ENCODE assay signal across 10 cellular contexts in genomic region chr1:41678141-41678878, GRCh38.
DNase-seq lines count a peak whose midpoint lies in the region; TF ChIP-seq lines count a peak whose summit lies in the region.
"Had no signal": no experiment of that assay in that cellular context is flagged by ENCODE, and none has a peak within 500 bp of the region (broad histone marks: within the 10 kb centered on the region; RNA-seq: fewer than 3 reads in every experiment).

No MANE protein-coding gene starts in this region.

- no peaks in the 10 kb centered on the region for H3K9me3 Mint-ChIP-seq in activated CD4-positive, alpha-beta memory T cell treated with anti-CD3 and anti-CD28 coated beads, Interleukin-2, amount 10 ng/mL, durations not matched to agents 7 days and 5 days

- no peaks in the 10 kb centered on the region for H3K36me3 ChIP-seq in BLaER1 treated with 17β-estradiol and CSF1 and Interleukin-3, amounts not matched to agents 10 nM and 100 nM
- no peaks in the 10 kb centered on the region for H3K36me3 ChIP-seq in mesodermal cell (ENCODE audit: control insufficient read depth, insufficient read depth, low read length)
- H3K36me3 ChIP-seq in vagina = no peaks in the 10 kb centered on the region
- H3K36me3 ChIP-seq: esophagus muscularis mucosa, Peyer's patch had no signal

- in situ Hi-C loops in ACHN (cut with HindIII; ENCODE audit: low pct_ligation_motif_present, low pct_unique_long_range_greater_than_20kb, low sequenced_read_pairs) = no loop called here

- H3K27ac ChIP-seq in BLaER1 treated with 17β-estradiol and CSF1 and Interleukin-3, amounts not matched to agents 10 nM and 100 nM = peak overlapping the region in 10 of 11 experiments; percentile 5 to 71 (median 58); a peak in 17 of 22 replicates
- H3K27ac ChIP-seq in mesodermal cell (ENCODE audit: low read depth, low read length, severe bottlenecking) (peak overlapping the region; percentile 30), vagina (no peak overlapping the region)

- peak overlapping the region; percentile 14 for H3K4me3 Mint-ChIP-seq in activated CD4-positive, alpha-beta memory T cell treated with anti-CD3 and anti-CD28 coated beads, Interleukin-2, amount 10 ng/mL, durations not matched to agents 7 days and 5 days

- TF ChIP-seq CTCF in HFF-Myc (IDR thresholded peaks at IDR 0.05; ENCODE audit: low read depth, low read length, missing control alignments) (no peak), vagina (IDR thresholded peaks at IDR 0.05) (no peak)

- DNase-seq in HFF-Myc (ENCODE audit: extremely low read depth, low read depth) (peak; percentile 49), NCI-H128 (lab: John Stamatoyannopoulos, UW; ENCODE audit: unreplicated experiment) (no peak), ACHN (no peak), vagina (ENCODE audit: extremely low spot score in 2 of 2) (no peak), amygdala (lab: John Stamatoyannopoulos, UW) (no peak)
- peak; percentile 58 for DNase-seq in activated CD4-positive, alpha-beta memory T cell treated with anti-CD3 and anti-CD28 coated beads, Interleukin-2, amount 10 ng/mL, durations not matched to agents 7 days and 5 days

- no peaks in the 10 kb centered on the region for H3K27me3 ChIP-seq in BLaER1 treated with 17β-estradiol and CSF1 and Interleukin-3, amounts not matched to agents 10 nM and 100 nM
- no peaks in the 10 kb centered on the region for H3K27me3 ChIP-seq in vagina
- H3K27me3 ChIP-seq: esophagus muscularis mucosa, Peyer's patch had no signal

- CTCF ChIA-PET in activated CD4-positive, alpha-beta memory T cell treated with anti-CD3 and anti-CD28 coated beads, Interleukin-2, amount 10 ng/mL, durations not matched to agents 7 days and 5 days (lab: Charles Lee) = no interaction called here

- WGBS in mesodermal cell (ENCODE audit: insufficient coverage in 2 of 2), 2 experiments = 89 to 97% methylated on average over 10 to 12 of the region's 12 CpGs

- peak overlapping the region; percentile 74 to 89 (median 85) for H3K4me2 ChIP-seq in BLaER1 treated with 17β-estradiol and CSF1 and Interleukin-3, amounts not matched to agents 10 nM and 100 nM

- intact Hi-C loops in vagina (cut with DNase I) = no loop called here

- no peaks in the 10 kb centered on the region for H3K9me3 ChIP-seq in BLaER1 treated with 17β-estradiol and CSF1 and Interleukin-3, amounts not matched to agents 10 nM and 100 nM (replicated peaks in 1 of 11)
- no peaks in the 10 kb centered on the region for H3K9me3 ChIP-seq in mesodermal cell (ENCODE audit: control insufficient read depth, low read length)
- no peaks in the 10 kb centered on the region for H3K9me3 ChIP-seq in vagina
- H3K9me3 ChIP-seq: esophagus muscularis mucosa, Peyer's patch had no signal

- TF ChIP-seq POLR2A in vagina (IDR thresholded peaks at IDR 0.05) = no peak

- no peaks in the 10 kb centered on the region for H3K36me3 Mint-ChIP-seq in activated CD4-positive, alpha-beta memory T cell treated with anti-CD3 and anti-CD28 coated beads, Interleukin-2, amount 10 ng/mL, durations not matched to agents 7 days and 5 days (ENCODE audit: low read depth)

- H3K4me1 ChIP-seq in BLaER1 treated with 17β-estradiol and CSF1 and Interleukin-3, amounts not matched to agents 10 nM and 100 nM = peaks cover 65 to 97% (median 94%) of the 10 kb centered on the region in 10 experiments
- H3K4me1 ChIP-seq in mesodermal cell (ENCODE audit: control insufficient read depth, insufficient read depth, low read length, poor library complexity, severe bottlenecking) = peaks cover 20% of the 10 kb centered on the region
- peaks cover 26% of the 10 kb centered on the region for H3K4me1 ChIP-seq in vagina

- H3K9ac ChIP-seq in BLaER1 treated with 17β-estradiol and CSF1 and Interleukin-3, amounts not matched to agents 10 nM and 100 nM = peak overlapping the region in 8 of 11 experiments; percentile 1 to 47 (median 10); a peak in 7 of 22 replicates

- no peaks in the 10 kb centered on the region for H4K20me1 ChIP-seq in BLaER1 treated with 17β-estradiol and CSF1 and Interleukin-3, amounts not matched to agents 10 nM and 100 nM

- peaks cover 98% of the 10 kb centered on the region for H3K4me1 Mint-ChIP-seq in activated CD4-positive, alpha-beta memory T cell treated with anti-CD3 and anti-CD28 coated beads, Interleukin-2, amount 10 ng/mL, durations not matched to agents 7 days and 5 days

- H3K27ac Mint-ChIP-seq in activated CD4-positive, alpha-beta memory T cell treated with anti-CD3 and anti-CD28 coated beads, Interleukin-2, amount 10 ng/mL, durations not matched to agents 7 days and 5 days = peak overlapping the region; percentile 88

- POLR2A ChIA-PET in activated CD4-positive, alpha-beta memory T cell treated with anti-CD3 and anti-CD28 coated beads, Interleukin-2, amount 10 ng/mL, durations not matched to agents 7 days and 5 days (lab: Charles Lee) = interaction anchor here (1.0 to 3.2 kb wide), 7 partner anchors 9 to 126 kb away, joined by 3 to 9 read pairs (median 4); no protein-coding TSS in a partner anchor

- H3K27me3 Mint-ChIP-seq in activated CD4-positive, alpha-beta memory T cell treated with anti-CD3 and anti-CD28 coated beads, Interleukin-2, amount 10 ng/mL, durations not matched to agents 7 days and 5 days = no peaks in the 10 kb centered on the region

- peak overlapping the region in 2 of 10 experiments; percentile 7 to 17; a peak in 1 of 20 replicates for H3K4me3 ChIP-seq in BLaER1 treated with 17β-estradiol and CSF1 and Interleukin-3, amounts not matched to agents 10 nM and 100 nM
- no peak overlapping the region for H3K4me3 ChIP-seq in HFF-Myc (replicated peaks; ENCODE audit: low read depth, low read length)
- H3K4me3 ChIP-seq in mesodermal cell (ENCODE audit: extremely low read depth, insufficient read depth, low read length, poor library complexity, severe bottlenecking) = no peak overlapping the region
- no peak overlapping the region for H3K4me3 ChIP-seq in vagina
- H3K4me3 ChIP-seq: esophagus muscularis mucosa, Peyer's patch had no signal

Comparison
In these comparisons a context has a peak if more than half of its experiments do, and no peak if none do; other contexts are left out.
1. DNase-seq: peak in HFF-Myc (single experiment) and activated CD4-positive, alpha-beta memory T cell treated with anti-CD3 and anti-CD28 coated beads, Interleukin-2, amount 10 ng/mL, durations not matched to agents 7 days and 5 days (single experiment); none in NCI-H128 (single experiment), ACHN (single experiment), vagina (0 of 2) and amygdala (0 of 56).